ENCODE assay signal across 15 cellular contexts in genomic region chr1:205191127-205191577, GRCh38.
DNase-seq lines count a peak whose midpoint lies in the region; ATAC-seq and TF ChIP-seq lines count a peak whose summit lies in the region.
"Had no signal": no experiment of that assay in that cellular context is flagged by ENCODE, and none has a peak within 500 bp of the region (broad histone marks: within the 10 kb centered on the region; RNA-seq: fewer than 3 reads in every experiment).

No MANE protein-coding gene starts in this region.

- H3K27ac ChIP-seq in layer of hippocampus (ENCODE audit: low read depth, low read length) = peak overlapping the region; percentile 3
- peak overlapping the region; percentile 6 for H3K27ac ChIP-seq in substantia nigra (ENCODE audit: low read depth, low read length, poor library complexity, severe bottlenecking)
- H3K27ac ChIP-seq: foreskin keratinocyte, neutrophil, RWPE1 had no signal

- no peak for TF ChIP-seq POLR2A in GM18505 (IDR thresholded peaks at IDR 0.05; ENCODE audit: borderline replicate concordance, extremely low read depth, insufficient read depth, insufficient read length)

- peak; percentile 35 to 56 for DNase-seq in NCI-H524 (lab: John Stamatoyannopoulos, UW)
- no peak for DNase-seq in NCI-H524 treated with DMSO at 0.1 percent for 48 hours (lab: John Stamatoyannopoulos, UW)
- peak; percentile 35 for DNase-seq in cerebellar cortex (ENCODE audit: low spot score)
- no peak for DNase-seq in substantia nigra (lab: John Stamatoyannopoulos, UW)
- DNase-seq in MV-4-11 (lab: John Stamatoyannopoulos, UW) = no peak
- DNase-seq in DMS53 treated with DMSO at 0.1 percent for 48 hours (lab: John Stamatoyannopoulos, UW; ENCODE audit: unreplicated experiment) = no peak
- DNase-seq: foreskin keratinocyte, left cardiac atrium, NCI-H1092 treated with DMSO at 0.1 percent for 48 hours, NCI-H510A had no signal

- no peak for ATAC-seq in GM18505 (IDR thresholded peaks at IDR 0.05; ENCODE audit: unreplicated experiment)
- ATAC-seq: activated naive CD4-positive, alpha-beta T cell treated with anti-CD3 and anti-CD28 coated beads, Interleukin-2, amount 50 U/mL, for 72 hours; foreskin keratinocyte had no signal

- H3K27me3 ChIP-seq in layer of hippocampus (ENCODE audit: control insufficient read depth, insufficient read depth, low read length) = no peaks in the 10 kb centered on the region
- H3K27me3 ChIP-seq: foreskin keratinocyte, neutrophil had no signal

Comparison
In these comparisons a context has a peak if more than half of its experiments do, and no peak if none do; other contexts are left out.
1. DNase-seq: peak in NCI-H524 (2 of 2) and cerebellar cortex (single experiment); none in NCI-H524 treated with DMSO at 0.1 percent for 48 hours (single experiment), substantia nigra (0 of 49), MV-4-11 (single experiment) and DMS53 treated with DMSO at 0.1 percent for 48 hours (single experiment).